In genomic region chr3:123584284-123584987, GRCh38 we compare ENCODE assay signal across 8 cellular contexts. TPM values are rescaled to one million over a fixed set of nuclear protein-coding genes. Genes with fewer than 3 reads are reported as not detected.
A peak's percentile ranks its signal among the peaks of the same experiment; 100 is the strongest.
DNase-seq lines count a peak whose midpoint lies in the region; ATAC-seq, FAIRE-seq and TF ChIP-seq lines count a peak whose summit lies in the region.

No MANE protein-coding gene starts in this region.

- no peaks in the 10 kb centered on the region for H3K9me3 ChIP-seq in H9 (ENCODE audit: control insufficient read depth, low read depth, low read length)
- no peaks in the 10 kb centered on the region for H3K9me3 ChIP-seq in hepatocyte (ENCODE audit: low read depth)
- no peaks in the 10 kb centered on the region for H3K9me3 ChIP-seq in gastrocnemius medialis

- H4K5ac ChIP-seq in H9 (ENCODE audit: insufficient read length, low read depth, low read length): no peak overlapping the region

- H3K27ac Mint-ChIP-seq in activated naive CD4-positive, alpha-beta T cell treated with anti-CD3 and anti-CD28 coated beads for 36 hours: peak overlapping the region; percentile 57
- peak overlapping the region; percentile 80 to 94 (median 88); a peak in 5 of 7 replicates for H3K27ac Mint-ChIP-seq in H9

- H3K36me3 Mint-ChIP-seq in activated naive CD4-positive, alpha-beta T cell treated with anti-CD3 and anti-CD28 coated beads for 36 hours (ENCODE audit: low read depth): peaks cover 31% of the 10 kb centered on the region
- peaks cover 21 to 36% (median 31%) of the 10 kb centered on the region in 3 experiments for H3K36me3 Mint-ChIP-seq in H9 (ENCODE audit: insufficient read depth in 1 of 3, low read depth in 3 of 3)

- CTCF ChIA-PET in activated naive CD4-positive, alpha-beta T cell treated with anti-CD3 and anti-CD28 coated beads for 36 hours (lab: Charles Lee): interaction anchor here (0.9 to 1.1 kb wide), 3 partner anchors 12 to 26 kb away, joined by 3 to 4 read pairs (median 3); no protein-coding TSS in a partner anchor

- no peak overlapping the region for H2BK15ac ChIP-seq in H9 (ENCODE audit: low read depth, low read length)

- peaks cover 15% of the 10 kb centered on the region for H3K23me2 ChIP-seq in H9 (ENCODE audit: insufficient read length, low read depth, low read length, poor library complexity, severe bottlenecking)

- in situ Hi-C loops in gastrocnemius medialis (cut with MboI; ENCODE audit: low sequenced_read_pairs in 4 of 4): no loop called here

- H3K36me3 ChIP-seq in hepatocyte (replicated peaks; ENCODE audit: insufficient read depth, low read depth) (no peaks in the 10 kb centered on the region), gastrocnemius medialis (peaks cover 0 to 16% of the 10 kb centered on the region in 2 donors)

- intact Hi-C loops in activated naive CD4-positive, alpha-beta T cell treated with anti-CD3 and anti-CD28 coated beads for 36 hours (cut with micrococcal nuclease): loop anchor here (2.0 to 10.0 kb wide), 4 partner anchors 22 to 1790 kb away; partner anchors contain the start of genes PARP15, PDIA5 and ZNF148
- intact Hi-C loops in gastrocnemius medialis (cut with DNase I; ENCODE audit: low total_unique reads): loop anchor here (2.0 kb wide), 1 partner anchor 1202 kb away; the partner anchor contains the start of gene MIX23

- no peak overlapping the region for H4K8ac ChIP-seq in H9 (replicated peaks; ENCODE audit: insufficient read length, low read depth, low read length)

- no peaks in the 10 kb centered on the region for H4K20me1 ChIP-seq in H9 (ENCODE audit: control insufficient read depth, insufficient read depth, insufficient read length)
- H4K20me1 ChIP-seq in hepatocyte (ENCODE audit: insufficient read depth, poor library complexity, severe bottlenecking): no peaks in the 10 kb centered on the region

- no peak overlapping the region for H3K23ac ChIP-seq in H9 (ENCODE audit: insufficient read length, low read depth, low read length)

- ATAC-seq in gastrocnemius medialis: peak; percentile 48 to 54

- H2BK20ac ChIP-seq in H9 (ENCODE audit: low read depth, low read length, poor library complexity, severe bottlenecking): no peak overlapping the region

- no peak for TF ChIP-seq POLR2A in gastrocnemius medialis (IDR thresholded peaks at IDR 0.05)

- H3K79me2 ChIP-seq in H9 (ENCODE audit: insufficient read depth, low read length) (no peaks in the 10 kb centered on the region), hepatocyte (peaks cover 53% of the 10 kb centered on the region)

- no peak overlapping the region for H2BK120ac ChIP-seq in H9 (ENCODE audit: low read depth, low read length, poor library complexity, severe bottlenecking)

- H3K4ac ChIP-seq in H9 (ENCODE audit: low read depth, low read length): no peak overlapping the region

- no peaks in the 10 kb centered on the region for H3K79me1 ChIP-seq in H9 (ENCODE audit: insufficient read depth, low read depth, low read length, poor library complexity, severe bottlenecking)

- H3K4me1 Mint-ChIP-seq in activated naive CD4-positive, alpha-beta T cell treated with anti-CD3 and anti-CD28 coated beads for 36 hours (ENCODE audit: low read depth): peaks cover 22% of the 10 kb centered on the region
- H3K4me1 Mint-ChIP-seq in H9: peaks cover 23 to 29% of the 10 kb centered on the region in 2 experiments

- no peaks in the 10 kb centered on the region for H3K27me3 Mint-ChIP-seq in activated naive CD4-positive, alpha-beta T cell treated with anti-CD3 and anti-CD28 coated beads for 36 hours (ENCODE audit: low read depth)
- peaks cover 2% of the 10 kb centered on the region for H3K27me3 Mint-ChIP-seq in H9 (ENCODE audit: low read depth)

- H3K4me2 ChIP-seq in H9 (ENCODE audit: insufficient read depth, insufficient read length, low read length): peak overlapping the region; percentile 88
- H3K4me2 ChIP-seq in hepatocyte: peak overlapping the region; percentile 84

- H2AFZ ChIP-seq in H9 (ENCODE audit: low read length) (no peak overlapping the region), hepatocyte (peak overlapping the region; percentile 69)

- peak overlapping the region; percentile 61 for H3K9ac ChIP-seq in H9 (ENCODE audit: extremely low read depth, insufficient read length, low read length)

- H3K27me3 ChIP-seq in H9 (ENCODE audit: insufficient read depth, low read length) (no peaks in the 10 kb centered on the region), hepatocyte (no peaks in the 10 kb centered on the region), gastrocnemius medialis (no peaks in the 10 kb centered on the region)

- no peak overlapping the region for H4K91ac ChIP-seq in H9 (ENCODE audit: insufficient read length, low read depth, low read length)

- no peak overlapping the region for H2AK5ac ChIP-seq in H9 (ENCODE audit: insufficient read length, low read length)

- no peak overlapping the region for H3K56ac ChIP-seq in H9 (ENCODE audit: insufficient read length, low read depth, low read length)

- H2BK12ac ChIP-seq in H9 (ENCODE audit: insufficient read length, low read depth, low read length): no peak overlapping the region

- no peak overlapping the region; the same call in 1 of the 2 replicates for H3K14ac ChIP-seq in H9 (ENCODE audit: insufficient read depth, low read length)

- TF ChIP-seq CTCF in H9 (conservative IDR thresholded peaks at IDR 0.05) (peak; percentile 37; the same call in 2 of the 3 replicates), hepatocyte (IDR thresholded peaks at IDR 0.05; ENCODE audit: poor library complexity) (peak; percentile 24), gastrocnemius medialis (IDR thresholded peaks at IDR 0.05 in 4 of 5, conservative IDR thresholded peaks at IDR 0.05 in 1 of 5) (peak in 2 of 5 experiments; percentile 14 to 22), D721Med (IDR thresholded peaks at IDR 0.05; ENCODE audit: insufficient read depth, missing control alignments) (no peak)

- H3K27ac ChIP-seq in H9 (ENCODE audit: insufficient read length, low read depth, low read length) (no peak overlapping the region), angular gyrus (ENCODE audit: low read depth, low read length) (peak overlapping the region; percentile 82), hepatocyte (peak overlapping the region; percentile 80), gastrocnemius medialis (peak overlapping the region; percentile 84 to 95 (median 92))

- no peak overlapping the region for H2BK5ac ChIP-seq in H9 (ENCODE audit: insufficient read length, low read length)

- no CpG with 5 or more reads among the region's 65 CpGs for WGBS in H9 (ENCODE audit: extremely low coverage, insufficient read length, low lambda C conversion rate)
- WGBS in hepatocyte (ENCODE audit: low lambda C conversion rate, missing lambda C conversion rate): 0% methylated on average over 24 of the region's 65 CpGs

- H3T11ph ChIP-seq in H9 (ENCODE audit: low read length): no peak overlapping the region

- FAIRE-seq in D721Med (lab: Jason Lieb, UNC): no peak

- no peak overlapping the region for H3K18ac ChIP-seq in H9 (ENCODE audit: insufficient read length, low read depth, low read length)

- peaks cover under 1% of the 10 kb centered on the region for H3K9me3 Mint-ChIP-seq in activated naive CD4-positive, alpha-beta T cell treated with anti-CD3 and anti-CD28 coated beads for 36 hours
- H3K9me3 Mint-ChIP-seq in H9: peaks cover 0 to 11% of the 10 kb centered on the region in 2 experiments; a peak in 4 of 5 replicates

- peak overlapping the region; percentile 62 for H3K4me3 ChIP-seq in hepatocyte
- H3K4me3 ChIP-seq in gastrocnemius medialis: peak overlapping the region; percentile 83 to 93 (median 84)

- DNase-seq in activated naive CD4-positive, alpha-beta T cell treated with anti-CD3 and anti-CD28 coated beads for 36 hours: peak; percentile 40
- no peak for DNase-seq in activated naive CD4-positive, alpha-beta T cell treated with Interleukin-2 at 50 U/mL for 16 hours
- DNase-seq in H9 (no peak), NAMALWA (ENCODE audit: low spot score) (peak; percentile 27), hepatocyte (ENCODE audit: low spot score) (peak; percentile 72), gastrocnemius medialis (peak; percentile 22 to 50), D721Med (ENCODE audit: insufficient read length, low spot score) (no peak)

- no peaks in the 10 kb centered on the region for H3K9me2 ChIP-seq in hepatocyte (replicated peaks; ENCODE audit: insufficient read depth)

- no peak overlapping the region for H3K4me3 Mint-ChIP-seq in activated naive CD4-positive, alpha-beta T cell treated with anti-CD3 and anti-CD28 coated beads for 36 hours
- no peak overlapping the region; a peak in 1 of 5 replicates for H3K4me3 Mint-ChIP-seq in H9

- no peaks in the 10 kb centered on the region for H3K4me1 ChIP-seq in H9 (ENCODE audit: insufficient read depth, low read length)
- H3K4me1 ChIP-seq in hepatocyte (ENCODE audit: insufficient read depth): peaks cover 10% of the 10 kb centered on the region
- H3K4me1 ChIP-seq in gastrocnemius medialis: peaks cover 10 to 17% of the 10 kb centered on the region in 2 donors

RNA-seq across cellular contexts. Expression of gene HACD2, which starts 0.4 kb away (rescaled TPM):
- total RNA-seq in activated naive CD4-positive, alpha-beta T cell treated with anti-CD3 and anti-CD28 coated beads for 36 hours: 10 to 100 TPM; 25.9 TPM
- total RNA-seq in H9 (2021) (27.4 and 28.4 TPM in 2 replicates), hepatocyte (64.3 and 70.1 TPM in 2 replicates), gastrocnemius medialis (10 to 100 TPM in 1 of 4 donors, 1 to 10 TPM in 3; 3.9 to 19.8 (median 6.7) TPM)
- polyA plus RNA-seq in hepatocyte: 26.5 and 31.8 TPM in 2 replicates

Comparison
In these comparisons a context has a peak if more than half of its experiments do, and no peak if none do; other contexts are left out.
1. DNase-seq: peak in activated naive CD4-positive, alpha-beta T cell treated with anti-CD3 and anti-CD28 coated beads for 36 hours (single experiment), NAMALWA (single experiment), hepatocyte (single experiment) and gastrocnemius medialis (2 of 2); none in activated naive CD4-positive, alpha-beta T cell treated with Interleukin-2 at 50 U/mL for 16 hours (single experiment), H9 (single experiment) and D721Med (single experiment).